Comparison of ENCODE assay signal across 7 cellular contexts in genomic region chrX:53281321-53281822, GRCh38. TPM values are rescaled to one million over a fixed set of nuclear protein-coding genes. Genes with fewer than 3 reads are reported as not detected.
DNase-seq lines count a peak whose midpoint lies in the region; ATAC-seq and TF ChIP-seq lines count a peak whose summit lies in the region.

Gene IQSEC2 (minus strand): TSS chrX:53281584.

- peak within 1 kb of the TSS; percentile 48 to 55 (median 52) for H3K4me3 ChIP-seq in esophagus muscularis mucosa
- peak within 1 kb of the TSS; percentile 31 to 39 for H3K4me3 ChIP-seq in muscle layer of colon (ENCODE audit: low read depth in 1 of 2, low read length in 2 of 2)

- WGBS in esophagus muscularis mucosa: 5% methylated on average over 3 of the region's 9 CpGs

- peaks cover 25 to 55% (median 49%) of the 10 kb centered on the region in 4 donors for H3K4me1 ChIP-seq in esophagus muscularis mucosa
- H3K4me1 ChIP-seq in muscle layer of colon (ENCODE audit: insufficient read depth, low read length): peaks cover 41% of the 10 kb centered on the region

- no peak for TF ChIP-seq EP300 in esophagus muscularis mucosa (IDR thresholded peaks at IDR 0.05)

- H3K36me3 ChIP-seq in esophagus muscularis mucosa (no peaks in the 10 kb centered on the region), muscle layer of colon (ENCODE audit: insufficient read depth, low read length) (no peaks in the 10 kb centered on the region)

- TF ChIP-seq CTCF in esophagus muscularis mucosa (IDR thresholded peaks at IDR 0.05): no peak

- intact Hi-C loops in esophagus muscularis mucosa (cut with DNase I): no loop called here

- peak within 1 kb of the TSS; percentile 72 to 79 (median 77) for H3K27ac ChIP-seq in esophagus muscularis mucosa (replicated peaks in 1 of 4)
- peak within 1 kb of the TSS; percentile 69 for H3K27ac ChIP-seq in muscle layer of colon (ENCODE audit: low read depth, low read length)

- H3K9me3 ChIP-seq in esophagus muscularis mucosa: no peaks in the 10 kb centered on the region
- H3K9me3 ChIP-seq in muscle layer of colon (ENCODE audit: low read length): no peaks in the 10 kb centered on the region

- H3K9ac ChIP-seq in muscle layer of colon (ENCODE audit: low read length): peak within 1 kb of the TSS; percentile 82

- peak; percentile 78 for DNase-seq in HK-2 (ENCODE audit: unreplicated experiment)
- peak; percentile 93 for DNase-seq in esophagus muscularis mucosa (ENCODE audit: extremely low spot score)
- no peak for DNase-seq in NCI-H345 treated with DMSO at 0.1 percent for 48 hours (lab: John Stamatoyannopoulos, UW; ENCODE audit: unreplicated experiment)
- no peak for DNase-seq in NCI-H2081 treated with DMSO at 0.1 percent for 48 hours (lab: John Stamatoyannopoulos, UW)

- TF ChIP-seq POLR2A in esophagus muscularis mucosa (IDR thresholded peaks at IDR 0.05; ENCODE audit: low read depth): no peak

- peak; percentile 89 for ATAC-seq in SK-N-SH treated with all-trans-retinoic acid at 6 μM for 48 hours
- no peak for ATAC-seq in HG03521 (IDR thresholded peaks at IDR 0.05; ENCODE audit: unreplicated experiment)

- H3K27me3 ChIP-seq in esophagus muscularis mucosa: no peaks in the 10 kb centered on the region
- peaks cover 4 to 22% of the 10 kb centered on the region in 2 donors for H3K27me3 ChIP-seq in muscle layer of colon (ENCODE audit: control insufficient read depth in 1 of 2, insufficient read depth in 2 of 2, low read length in 2 of 2)

TF ChIP-seq in SK-N-SH treated with all-trans-retinoic acid at 6 μM for 48 hours, 23 proteins besides CTCF, POLR2A, EP300 and RAD21:
- no peak for TF ChIP-seq GLIS3 (CRISPR knock-in tag; IDR thresholded peaks at IDR 0.05)
- TF ChIP-seq ZNF565 (CRISPR knock-in tag; conservative IDR thresholded peaks at IDR 0.05; ENCODE audit: low read depth): no peak
- TF ChIP-seq, protein P1, sequence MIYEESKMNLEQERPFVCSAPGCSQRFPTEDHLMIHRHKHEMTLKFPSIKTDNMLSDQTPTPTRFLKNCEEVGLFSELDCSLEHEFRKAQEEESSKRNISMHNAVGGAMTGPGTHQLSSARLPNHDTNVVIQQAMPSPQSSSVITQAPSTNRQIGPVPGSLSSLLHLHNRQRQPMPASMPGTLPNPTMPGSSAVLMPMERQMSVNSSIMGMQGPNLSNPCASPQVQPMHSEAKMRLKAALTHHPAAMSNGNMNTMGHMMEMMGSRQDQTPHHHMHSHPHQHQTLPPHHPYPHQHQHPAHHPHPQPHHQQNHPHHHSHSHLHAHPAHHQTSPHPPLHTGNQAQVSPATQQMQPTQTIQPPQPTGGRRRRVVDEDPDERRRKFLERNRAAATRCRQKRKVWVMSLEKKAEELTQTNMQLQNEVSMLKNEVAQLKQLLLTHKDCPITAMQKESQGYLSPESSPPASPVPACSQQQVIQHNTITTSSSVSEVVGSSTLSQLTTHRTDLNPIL (CRISPR knock-in tag; IDR thresholded peaks at IDR 0.05; ENCODE audit: low read depth): no peak
- no peak for TF ChIP-seq ESRRG (CRISPR knock-in tag; IDR thresholded peaks at IDR 0.05)
- no peak for TF ChIP-seq TOX (CRISPR knock-in tag; IDR thresholded peaks at IDR 0.05; ENCODE audit: borderline replicate concordance)
- TF ChIP-seq ZNF8 (CRISPR knock-in tag; IDR thresholded peaks at IDR 0.05): no peak
- no peak for TF ChIP-seq ZFP30 (CRISPR knock-in tag; IDR thresholded peaks at IDR 0.05)
- TF ChIP-seq TCF4 (CRISPR knock-in tag; IDR thresholded peaks at IDR 0.05; ENCODE audit: borderline replicate concordance): no peak
- no peak for TF ChIP-seq PPARA (CRISPR knock-in tag; IDR thresholded peaks at IDR 0.05; ENCODE audit: borderline replicate concordance)
- no peak for TF ChIP-seq CSDC2 (CRISPR knock-in tag; IDR thresholded peaks at IDR 0.05)
- no peak for TF ChIP-seq RARB (CRISPR knock-in tag; IDR thresholded peaks at IDR 0.05)
- no peak for TF ChIP-seq OSR1 (CRISPR knock-in tag; IDR thresholded peaks at IDR 0.05)
- TF ChIP-seq ARNTL (CRISPR knock-in tag; IDR thresholded peaks at IDR 0.05; ENCODE audit: borderline replicate concordance, low read depth): no peak
- no peak for TF ChIP-seq ZC3H10 (CRISPR knock-in tag; IDR thresholded peaks at IDR 0.05)
- TF ChIP-seq BACH2 (CRISPR knock-in tag; IDR thresholded peaks at IDR 0.05; ENCODE audit: borderline replicate concordance): no peak
- no peak for TF ChIP-seq PATZ1 (CRISPR knock-in tag; IDR thresholded peaks at IDR 0.05; ENCODE audit: borderline replicate concordance)
- TF ChIP-seq CSRNP3 (CRISPR knock-in tag; IDR thresholded peaks at IDR 0.05): no peak

RNA-seq across cellular contexts. Expression of gene IQSEC2, which starts in this region (rescaled TPM):
- 10 to 100 TPM; 12.0 to 24.8 (median 20.0) TPM for total RNA-seq in esophagus muscularis mucosa

Comparison
In these comparisons a context has a peak if more than half of its experiments do, and no peak if none do; other contexts are left out.
1. DNase-seq: peak in HK-2 (single experiment) and esophagus muscularis mucosa (single experiment); none in NCI-H345 treated with DMSO at 0.1 percent for 48 hours (single experiment) and NCI-H2081 treated with DMSO at 0.1 percent for 48 hours (single experiment).